In genomic region chr19:28009696-28010095, GRCh38 we compare ENCODE assay signal across 22 cellular contexts.
A peak's percentile ranks its signal among the peaks of the same experiment; 100 is the strongest.
DNase-seq lines count a peak whose midpoint lies in the region; ATAC-seq, FAIRE-seq and TF ChIP-seq lines count a peak whose summit lies in the region.
"Had no signal": no experiment of that assay in that cellular context is flagged by ENCODE, and none has a peak within 500 bp of the region (broad histone marks: within the 10 kb centered on the region; RNA-seq: fewer than 3 reads in every experiment).

No MANE protein-coding gene starts in this region.

- no peaks in the 10 kb centered on the region for H3K36me3 Mint-ChIP-seq in astrocyte (ENCODE audit: low read depth, unreplicated experiment)
- H3K36me3 Mint-ChIP-seq in effector memory CD8-positive, alpha-beta T cell (ENCODE audit: insufficient read depth): no peaks in the 10 kb centered on the region
- H3K36me3 Mint-ChIP-seq: activated naive CD4-positive, alpha-beta T cell treated with anti-CD3 and anti-CD28 coated beads, Interleukin-2, amount 50 U/mL, for 24 hours had no signal

- H4K20me1 ChIP-seq in astrocyte (ENCODE audit: insufficient read depth, low read length) (no peaks in the 10 kb centered on the region), smooth muscle cell (ENCODE audit: low read depth) (no peaks in the 10 kb centered on the region)

- no peak overlapping the region for H2AFZ ChIP-seq in astrocyte (ENCODE audit: low read depth, low read length)
- no peak overlapping the region for H2AFZ ChIP-seq in smooth muscle cell (ENCODE audit: low read depth)

- DNase-seq in astrocyte (ENCODE audit: low read depth) (peak; percentile 81), islet precursor cell (peak; percentile 63), smooth muscle cell (lab: John Stamatoyannopoulos, UW; ENCODE audit: unreplicated experiment) (no peak), NCI-H69 (lab: John Stamatoyannopoulos, UW) (no peak), NCI-H128 (lab: John Stamatoyannopoulos, UW; ENCODE audit: unreplicated experiment) (no peak)
- DNase-seq in effector memory CD8-positive, alpha-beta T cell: no peak
- DNase-seq: activated CD4-positive, alpha-beta T cell treated with anti-CD3 and anti-CD28 coated beads for 36 hours; body of pancreas; DMS79; NCI-H1105; NCI-H524; pancreas; stimulated activated CD4-positive, alpha-beta T cell treated with anti-CD3 and anti-CD28 coated beads, Interleukin-1b, Interleukin-23, amount 100 ng/mL, for 48 hours; stimulated activated naive CD4-positive, alpha-beta T cell treated with Interleukin-2 at 50 U/mL for 16 hours; transverse colon had no signal

- H3K79me2 ChIP-seq in astrocyte (ENCODE audit: insufficient read depth, low read length) (no peaks in the 10 kb centered on the region), smooth muscle cell (ENCODE audit: low read depth) (no peaks in the 10 kb centered on the region)

- ATAC-seq in HG02970 (IDR thresholded peaks at IDR 0.05; ENCODE audit: low FRiP score, unreplicated experiment): no peak
- ATAC-seq in effector memory CD8-positive, alpha-beta T cell (replicated peaks): no peak
- ATAC-seq: activated CD4-positive, alpha-beta T cell treated with anti-CD3 and anti-CD28 coated beads for 36 hours; body of pancreas had no signal

- H3K4me1 ChIP-seq in astrocyte (ENCODE audit: insufficient read depth, low read length): peaks cover 20% of the 10 kb centered on the region
- no peaks in the 10 kb centered on the region for H3K4me1 ChIP-seq in smooth muscle cell (ENCODE audit: low read depth)
- H3K4me1 ChIP-seq: HAP-1, pancreas, transverse colon had no signal

- TF ChIP-seq CTCF in astrocyte (IDR thresholded peaks at IDR 0.05; ENCODE audit: insufficient read depth, low read depth, low read length) (no peak), smooth muscle cell (IDR thresholded peaks at IDR 0.05; ENCODE audit: borderline replicate concordance, insufficient read depth, poor library complexity, severe bottlenecking) (no peak)

- H3K27me3 ChIP-seq in astrocyte (ENCODE audit: insufficient read depth, low read length) (no peaks in the 10 kb centered on the region), smooth muscle cell (ENCODE audit: low read depth) (no peaks in the 10 kb centered on the region)
- H3K27me3 ChIP-seq: body of pancreas, pancreas, transverse colon had no signal

- H3K9ac ChIP-seq in astrocyte (ENCODE audit: low read length) (peak overlapping the region; percentile 60), smooth muscle cell (ENCODE audit: low read depth) (no peak overlapping the region)

- peaks cover 4% of the 10 kb centered on the region for H3K27me3 Mint-ChIP-seq in astrocyte (ENCODE audit: low read depth, unreplicated experiment)
- peaks cover 0 to 5% of the 10 kb centered on the region in 2 donors for H3K27me3 Mint-ChIP-seq in effector memory CD8-positive, alpha-beta T cell
- H3K27me3 Mint-ChIP-seq: activated CD4-positive, alpha-beta T cell treated with anti-CD3 and anti-CD28 coated beads for 36 hours; activated naive CD4-positive, alpha-beta T cell treated with anti-CD3 and anti-CD28 coated beads, Interleukin-2, amount 50 U/mL, for 24 hours; B cell had no signal

- H3K36me3 ChIP-seq in astrocyte (ENCODE audit: insufficient read depth, low read length) (no peaks in the 10 kb centered on the region), smooth muscle cell (ENCODE audit: low read depth) (no peaks in the 10 kb centered on the region)
- H3K36me3 ChIP-seq: HAP-1, pancreas, transverse colon had no signal

- H3F3A ChIP-seq in smooth muscle cell (ENCODE audit: low read depth): no peaks in the 10 kb centered on the region

- H3K27ac ChIP-seq in astrocyte (ENCODE audit: low read depth, low read length): peak overlapping the region; percentile 60
- H3K27ac ChIP-seq in smooth muscle cell (ENCODE audit: low read depth): peak overlapping the region; percentile 55
- H3K27ac ChIP-seq: body of pancreas, pancreas, transverse colon had no signal

- no peaks in the 10 kb centered on the region for H3K9me3 Mint-ChIP-seq in astrocyte (ENCODE audit: unreplicated experiment)
- peaks cover 3 to 20% of the 10 kb centered on the region in 2 donors for H3K9me3 Mint-ChIP-seq in effector memory CD8-positive, alpha-beta T cell

- H3K4me3 ChIP-seq in astrocyte (ENCODE audit: insufficient read depth, low read depth, low read length) (no peak overlapping the region), smooth muscle cell (no peak overlapping the region)
- H3K4me3 ChIP-seq: body of pancreas, HAP-1, pancreas, transverse colon had no signal

- H3K27ac Mint-ChIP-seq in astrocyte (ENCODE audit: unreplicated experiment): peak overlapping the region; percentile 94
- H3K27ac Mint-ChIP-seq in effector memory CD8-positive, alpha-beta T cell: no peak overlapping the region
- H3K27ac Mint-ChIP-seq: activated CD4-positive, alpha-beta T cell treated with anti-CD3 and anti-CD28 coated beads for 36 hours; activated naive CD4-positive, alpha-beta T cell treated with anti-CD3 and anti-CD28 coated beads, Interleukin-2, amount 50 U/mL, for 24 hours; activated T-helper 1 cell treated with anti-CD3 and anti-CD28 coated beads, Interleukin-12 subunit alpha, Interleukin-12 subunit beta, Interleukin-2, Interleukin-4 antibody, amounts not matched to agents 30 ng/mL and 10 ng/mL and 1 ng/mL, durations not matched to agents 14 hours and 24 hours and 36 hours; B cell had no signal

- WGBS in smooth muscle cell (ENCODE audit: low lambda C conversion rate): 30% methylated on average over 4 of the region's 4 CpGs

- peaks cover 2% of the 10 kb centered on the region for H3K9me3 ChIP-seq in astrocyte (ENCODE audit: insufficient read depth, low read depth, low read length)
- H3K9me3 ChIP-seq in smooth muscle cell (replicated peaks; ENCODE audit: low read depth): no peaks in the 10 kb centered on the region
- H3K9me3 ChIP-seq: body of pancreas, HAP-1, pancreas, transverse colon had no signal

- H3K4me3 Mint-ChIP-seq in astrocyte (ENCODE audit: unreplicated experiment): no peak overlapping the region
- no peak overlapping the region for H3K4me3 Mint-ChIP-seq in effector memory CD8-positive, alpha-beta T cell
- H3K4me3 Mint-ChIP-seq: activated CD4-positive, alpha-beta T cell treated with anti-CD3 and anti-CD28 coated beads for 36 hours; activated naive CD4-positive, alpha-beta T cell treated with anti-CD3 and anti-CD28 coated beads, Interleukin-2, amount 50 U/mL, for 24 hours; activated T-helper 1 cell treated with anti-CD3 and anti-CD28 coated beads, Interleukin-12 subunit alpha, Interleukin-12 subunit beta, Interleukin-2, Interleukin-4 antibody, amounts not matched to agents 30 ng/mL and 10 ng/mL and 1 ng/mL, durations not matched to agents 14 hours and 24 hours and 36 hours; B cell had no signal

- H3K4me1 Mint-ChIP-seq in astrocyte (ENCODE audit: low read depth, unreplicated experiment): peaks cover 25% of the 10 kb centered on the region
- no peaks in the 10 kb centered on the region for H3K4me1 Mint-ChIP-seq in effector memory CD8-positive, alpha-beta T cell (ENCODE audit: low read depth in 2 of 2)
- H3K4me1 Mint-ChIP-seq: activated CD4-positive, alpha-beta T cell treated with anti-CD3 and anti-CD28 coated beads for 36 hours; activated naive CD4-positive, alpha-beta T cell treated with anti-CD3 and anti-CD28 coated beads, Interleukin-2, amount 50 U/mL, for 24 hours; B cell had no signal

- FAIRE-seq in G401.6 (lab: Jason Lieb, UNC) (peak; percentile 44), astrocyte (lab: Jason Lieb, UNC) (peak; percentile 95)
- FAIRE-seq: colon, pancreas had no signal

- no peak overlapping the region for H3K4me2 ChIP-seq in astrocyte (ENCODE audit: low read length)
- H3K4me2 ChIP-seq in smooth muscle cell: peak overlapping the region; percentile 35

Comparison
In these comparisons a context has a peak if more than half of its experiments do, and no peak if none do; other contexts are left out.
1. DNase-seq: peak in astrocyte (single experiment) and islet precursor cell (single experiment); none in smooth muscle cell (single experiment), NCI-H69 (single experiment), effector memory CD8-positive, alpha-beta T cell (0 of 3) and NCI-H128 (single experiment).